9 cellular contexts compared by ENCODE assay signal in genomic region chr17:38731526-38732294, GRCh38. TPM values are rescaled to one million over a fixed set of nuclear protein-coding genes. Genes with fewer than 3 reads are reported as not detected.
DNase-seq lines count a peak whose midpoint lies in the region; ATAC-seq and TF ChIP-seq lines count a peak whose summit lies in the region.
"Had no signal": no experiment of that assay in that cellular context is flagged by ENCODE, and none has a peak within 500 bp of the region (broad histone marks: within the 10 kb centered on the region; RNA-seq: fewer than 3 reads in every experiment).

No MANE protein-coding gene starts in this region.

- peaks cover 41% of the 10 kb centered on the region for H3K27me3 Mint-ChIP-seq in GM23338 (ENCODE audit: insufficient read depth, low read depth, poor library complexity)

- ATAC-seq in GM23338 = no peak

- no peak for TF ChIP-seq CTCF in GM23338 (conservative IDR thresholded peaks at IDR 0.05; ENCODE audit: low read depth in 2 of 2)
- TF ChIP-seq CTCF in fibroblast of pulmonary artery (IDR thresholded peaks at IDR 0.05; ENCODE audit: low read length, missing control alignments) = no peak

- peaks cover 27% of the 10 kb centered on the region for H3K4me1 ChIP-seq in GM23338 (ENCODE audit: insufficient read depth)

- peak overlapping the region; percentile 32 for H3K9ac ChIP-seq in SK-N-MC (ENCODE audit: insufficient read length)

- no peaks in the 10 kb centered on the region for H3K36me3 ChIP-seq in GM23338 (ENCODE audit: insufficient read depth)
- peaks cover 22% of the 10 kb centered on the region for H3K36me3 ChIP-seq in SK-N-MC (ENCODE audit: insufficient read depth, low read length)

- DNase-seq in GM23338 (ENCODE audit: low spot score) (no peak), SK-N-MC (ENCODE audit: low read depth, low spot score) (no peak), fibroblast of pulmonary artery (ENCODE audit: low read depth) (no peak), SKM-1 treated with dmso at 0.1 percent for 144 hours (lab: John Stamatoyannopoulos, UW; ENCODE audit: unreplicated experiment) (no peak), NOMO-1 treated with DMSO at 0.1 percent for 48 hours (lab: John Stamatoyannopoulos, UW; ENCODE audit: unreplicated experiment) (no peak), NCI-H2107 (lab: John Stamatoyannopoulos, UW) (no peak)
- no peak for DNase-seq in effector CD8-positive, alpha-beta T cell (lab: John Stamatoyannopoulos, UW)
- DNase-seq: NCI-H2081 treated with DMSO at 0.1 percent for 48 hours had no signal

- H3F3A ChIP-seq in GM23338 (replicated peaks; ENCODE audit: low read depth) = peaks cover 12% of the 10 kb centered on the region

- peaks cover 12% of the 10 kb centered on the region for H4K20me1 ChIP-seq in GM23338 (replicated peaks; ENCODE audit: insufficient read depth)

- H3K27ac Mint-ChIP-seq in GM23338 = no peak overlapping the region

- H3K4me1 Mint-ChIP-seq in GM23338 = peaks cover 41% of the 10 kb centered on the region

- peak overlapping the region; percentile 94 for H3K4me3 Mint-ChIP-seq in GM23338

- no peaks in the 10 kb centered on the region for H3K79me2 ChIP-seq in GM23338 (replicated peaks; ENCODE audit: insufficient read depth)

- no peak overlapping the region for H3K4me2 ChIP-seq in GM23338

- peaks cover 31% of the 10 kb centered on the region for H3K36me3 Mint-ChIP-seq in GM23338 (ENCODE audit: low read depth)

- H3K9me3 ChIP-seq in SK-N-MC (ENCODE audit: low read depth, low read length) = no peaks in the 10 kb centered on the region

- H3K9me3 Mint-ChIP-seq in GM23338 = no peaks in the 10 kb centered on the region

- peaks cover 22% of the 10 kb centered on the region for H3K27me3 ChIP-seq in GM23338 (ENCODE audit: insufficient read depth)

- H3K27ac ChIP-seq in GM23338 (ENCODE audit: low read depth) (no peak overlapping the region), SK-N-MC (peak overlapping the region; percentile 66), skin epidermis (peak overlapping the region in 14 of 21 experiments; percentile 47 to 95 (median 86))

- no peaks in the 10 kb centered on the region for H3K9me2 ChIP-seq in GM23338 (ENCODE audit: insufficient read depth)

- H2AFZ ChIP-seq in GM23338 = no peak overlapping the region

- H3K4me3 ChIP-seq in GM23338 (no peak overlapping the region), SK-N-MC (peak overlapping the region; percentile 81), fibroblast of pulmonary artery (replicated peaks; ENCODE audit: low read depth, low read length) (peak overlapping the region; percentile 63), skin epidermis (peak overlapping the region in 1 of 7 experiments; percentile 62)

TF ChIP-seq in GM23338, 12 proteins besides CTCF, POLR2A, EP300 and RAD21:
- TF ChIP-seq ETS1 (IDR thresholded peaks at IDR 0.05) (no peak), ZNF462 (CRISPR knock-in tag; IDR thresholded peaks at IDR 0.05) (no peak), POLR2AphosphoS5 (IDR thresholded peaks at IDR 0.05; ENCODE audit: low read depth) (0 out of 2 replicates have a peak, but pooled peaks have one; percentile 2), CREB1 (CRISPR knock-in tag; IDR thresholded peaks at IDR 0.05; ENCODE audit: low read depth) (no peak), JUNB (IDR thresholded peaks at IDR 0.05; ENCODE audit: unreplicated experiment) (no peak)
TF ChIP-seq in GM23338: peak in this region for 1.

RNA-seq across cellular contexts. Expression of gene CISD3, which starts 1.6 kb away (rescaled TPM):
- 0.94 and 3.4 TPM in 2 replicates for total RNA-seq in GM23338 (2014; rRNA removed; shearing (Covaris generic))
- polyA plus RNA-seq in GM23338 (2016; fragmentation: Nextera tagmentation; extraction: Ambion mirVana) = 8.9 and 9.9 TPM in 2 replicates

RNA-seq across cellular contexts. Expression of gene PCGF2, which starts 16.4 kb away (rescaled TPM):
- 21.1 and 23.4 TPM in 2 replicates for total RNA-seq in GM23338 (2014; rRNA removed; shearing (Covaris generic))
- polyA plus RNA-seq in GM23338 (2016; fragmentation: Nextera tagmentation; extraction: Ambion mirVana) = 51.9 and 60.9 TPM in 2 replicates

RNA-seq across cellular contexts. Expression of gene PSMB3, which starts 20.8 kb away (rescaled TPM):
- total RNA-seq in GM23338 (2014; rRNA removed; shearing (Covaris generic)) = 250 and 270 TPM in 2 replicates
- polyA plus RNA-seq in GM23338 (2016; fragmentation: Nextera tagmentation; extraction: Ambion mirVana) = 523 and 558 TPM in 2 replicates

RNA-seq across cellular contexts. Expression of gene MLLT6, which starts 26.6 kb away (rescaled TPM):
- total RNA-seq in GM23338 (2014; rRNA removed; shearing (Covaris generic)) = 2.8 and 3.3 TPM in 2 replicates
- polyA plus RNA-seq in GM23338 (2016; fragmentation: Nextera tagmentation; extraction: Ambion mirVana) = 1.8 and 2.6 TPM in 2 replicates

RNA-seq across cellular contexts. Expression of gene EPOP, which starts 57.0 kb away (rescaled TPM):
- 1.7 and 2.4 TPM in 2 replicates for total RNA-seq in GM23338 (2014; rRNA removed; shearing (Covaris generic))
- polyA plus RNA-seq in GM23338 (2016; fragmentation: Nextera tagmentation; extraction: Ambion mirVana) = 0.42 and 0.82 TPM in 2 replicates
